1 cellular context compared by ENCODE assay signal in genomic region chr2:112724611-112725525, GRCh38.
TF ChIP-seq lines count a peak whose summit lies in the region.

No MANE protein-coding gene starts in this region.

TF ChIP-seq in HepG2, 621 proteins besides CTCF, POLR2A, EP300 and RAD21 (continued from another document and continues in another):
- TF ChIP-seq, protein P1, sequence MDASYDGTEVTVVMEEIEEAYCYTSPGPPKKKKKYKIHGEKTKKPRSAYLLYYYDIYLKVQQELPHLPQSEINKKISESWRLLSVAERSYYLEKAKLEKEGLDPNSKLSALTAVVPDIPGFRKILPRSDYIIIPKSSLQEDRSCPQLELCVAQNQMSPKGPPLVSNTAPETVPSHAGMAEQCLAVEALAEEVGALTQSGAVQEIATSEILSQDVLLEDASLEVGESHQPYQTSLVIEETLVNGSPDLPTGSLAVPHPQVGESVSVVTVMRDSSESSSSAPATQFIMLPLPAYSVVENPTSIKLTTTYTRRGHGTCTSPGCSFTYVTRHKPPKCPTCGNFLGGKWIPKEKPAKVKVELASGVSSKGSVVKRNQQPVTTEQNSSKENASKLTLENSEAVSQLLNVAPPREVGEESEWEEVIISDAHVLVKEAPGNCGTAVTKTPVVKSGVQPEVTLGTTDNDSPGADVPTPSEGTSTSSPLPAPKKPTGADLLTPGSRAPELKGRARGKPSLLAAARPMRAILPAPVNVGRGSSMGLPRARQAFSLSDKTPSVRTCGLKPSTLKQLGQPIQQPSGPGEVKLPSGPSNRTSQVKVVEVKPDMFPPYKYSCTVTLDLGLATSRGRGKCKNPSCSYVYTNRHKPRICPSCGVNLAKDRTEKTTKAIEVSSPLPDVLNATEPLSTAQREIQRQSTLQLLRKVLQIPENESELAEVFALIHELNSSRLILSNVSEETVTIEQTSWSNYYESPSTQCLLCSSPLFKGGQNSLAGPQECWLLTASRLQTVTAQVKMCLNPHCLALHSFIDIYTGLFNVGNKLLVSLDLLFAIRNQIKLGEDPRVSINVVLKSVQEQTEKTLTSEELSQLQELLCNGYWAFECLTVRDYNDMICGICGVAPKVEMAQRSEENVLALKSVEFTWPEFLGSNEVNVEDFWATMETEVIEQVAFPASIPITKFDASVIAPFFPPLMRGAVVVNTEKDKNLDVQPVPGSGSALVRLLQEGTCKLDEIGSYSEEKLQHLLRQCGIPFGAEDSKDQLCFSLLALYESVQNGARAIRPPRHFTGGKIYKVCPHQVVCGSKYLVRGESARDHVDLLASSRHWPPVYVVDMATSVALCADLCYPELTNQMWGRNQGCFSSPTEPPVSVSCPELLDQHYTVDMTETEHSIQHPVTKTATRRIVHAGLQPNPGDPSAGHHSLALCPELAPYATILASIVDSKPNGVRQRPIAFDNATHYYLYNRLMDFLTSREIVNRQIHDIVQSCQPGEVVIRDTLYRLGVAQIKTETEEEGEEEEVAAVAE (CRISPR knock-in tag; IDR thresholded peaks at IDR 0.05; ENCODE audit: borderline replicate concordance), result peak; percentile 50; the same call in 1 of the 2 replicates
- TF ChIP-seq KDM2A (CRISPR knock-in tag; IDR thresholded peaks at IDR 0.05; ENCODE audit: borderline replicate concordance, low read depth), result peak; percentile 48; the same call in 1 of the 2 replicates
- no peak for TF ChIP-seq ZNF30 (CRISPR knock-in tag; IDR thresholded peaks at IDR 0.05)
- 0 out of 2 replicates have a peak, but pooled peaks have one; percentile 33 for TF ChIP-seq ZFY (CRISPR knock-in tag; IDR thresholded peaks at IDR 0.05)
- TF ChIP-seq, protein P2, sequence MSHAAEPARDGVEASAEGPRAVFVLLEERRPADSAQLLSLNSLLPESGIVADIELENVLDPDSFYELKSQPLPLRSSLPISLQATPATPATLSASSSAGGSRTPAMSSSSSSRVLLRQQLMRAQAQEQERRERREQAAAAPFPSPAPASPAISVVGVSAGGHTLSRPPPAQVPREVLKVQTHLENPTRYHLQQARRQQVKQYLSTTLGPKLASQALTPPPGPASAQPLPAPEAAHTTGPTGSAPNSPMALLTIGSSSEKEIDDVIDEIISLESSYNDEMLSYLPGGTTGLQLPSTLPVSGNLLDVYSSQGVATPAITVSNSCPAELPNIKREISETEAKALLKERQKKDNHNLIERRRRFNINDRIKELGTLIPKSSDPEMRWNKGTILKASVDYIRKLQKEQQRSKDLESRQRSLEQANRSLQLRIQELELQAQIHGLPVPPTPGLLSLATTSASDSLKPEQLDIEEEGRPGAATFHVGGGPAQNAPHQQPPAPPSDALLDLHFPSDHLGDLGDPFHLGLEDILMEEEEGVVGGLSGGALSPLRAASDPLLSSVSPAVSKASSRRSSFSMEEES (CRISPR knock-in tag; IDR thresholded peaks at IDR 0.05), result no peak
- TF ChIP-seq SKI (IDR thresholded peaks at IDR 0.05; ENCODE audit: partially characterized antibody), result peak; percentile 19
- TF ChIP-seq ZNF547 (CRISPR knock-in tag; IDR thresholded peaks at IDR 0.05), result no peak
- no peak for TF ChIP-seq DRAP1 (CRISPR knock-in tag; IDR thresholded peaks at IDR 0.05)
- TF ChIP-seq HDAC1 (CRISPR knock-in tag; IDR thresholded peaks at IDR 0.05), result 0 out of 2 replicates have a peak, but pooled peaks have one; percentile 21
- TF ChIP-seq ZFX (CRISPR knock-in tag; IDR thresholded peaks at IDR 0.05; ENCODE audit: low read depth), result peak; percentile 11; the same call in 1 of the 2 replicates
- no peak for TF ChIP-seq ZMAT3 (CRISPR knock-in tag; conservative IDR thresholded peaks at IDR 0.05)
- TF ChIP-seq REST (IDR thresholded peaks at IDR 0.05; ENCODE audit: borderline replicate concordance in 1 of 2, low read depth in 1 of 2, low read length in 2 of 2), result no peak
- peak; percentile 52 for TF ChIP-seq ZNF350 (CRISPR knock-in tag; IDR thresholded peaks at IDR 0.05; ENCODE audit: borderline replicate concordance, low read depth)
- TF ChIP-seq DR1 (CRISPR knock-in tag; IDR thresholded peaks at IDR 0.05), result no peak
- peak; percentile 42; the same call in 1 of the 2 replicates for TF ChIP-seq RARA (CRISPR knock-in tag; IDR thresholded peaks at IDR 0.05)
- 0 out of 2 replicates have a peak, but pooled peaks have one; percentile 16 for TF ChIP-seq PPARG (CRISPR knock-in tag; conservative IDR thresholded peaks at IDR 0.05)
- no peak for TF ChIP-seq CERS6 (CRISPR knock-in tag; IDR thresholded peaks at IDR 0.05)
- no peak for TF ChIP-seq ZNF10 (CRISPR knock-in tag; IDR thresholded peaks at IDR 0.05; ENCODE audit: borderline replicate concordance, low read depth)
- no peak for TF ChIP-seq HES4 (CRISPR knock-in tag; IDR thresholded peaks at IDR 0.05; ENCODE audit: borderline replicate concordance)
- no peak for TF ChIP-seq ZNF468 (CRISPR knock-in tag; IDR thresholded peaks at IDR 0.05)
- TF ChIP-seq SOX6 (IDR thresholded peaks at IDR 0.05), result no peak
- TF ChIP-seq SOX6 (CRISPR knock-in tag; IDR thresholded peaks at IDR 0.05), result peak; percentile 35; the same call in 1 of the 2 replicates
- TF ChIP-seq POGZ (CRISPR knock-in tag; IDR thresholded peaks at IDR 0.05), result 0 out of 2 replicates have a peak, but pooled peaks have one; percentile 18
- TF ChIP-seq JDP2 (CRISPR knock-in tag; IDR thresholded peaks at IDR 0.05; ENCODE audit: borderline replicate concordance), result no peak
- 0 out of 2 replicates have a peak, but pooled peaks have one; percentile 22 for TF ChIP-seq REPIN1 (CRISPR knock-in tag; IDR thresholded peaks at IDR 0.05; ENCODE audit: borderline replicate concordance, low read depth)
- TF ChIP-seq ZNF253 (CRISPR knock-in tag; IDR thresholded peaks at IDR 0.05; ENCODE audit: borderline replicate concordance), result no peak
- TF ChIP-seq ZNF670 (CRISPR knock-in tag; IDR thresholded peaks at IDR 0.05; ENCODE audit: borderline replicate concordance), result no peak
- no peak for TF ChIP-seq FIP1L1 (IDR thresholded peaks at IDR 0.05; ENCODE audit: borderline replicate concordance, insufficient read depth, low read depth, low read length)
- no peak; the same call in 1 of the 2 replicates for TF ChIP-seq ZNF512B (CRISPR knock-in tag; IDR thresholded peaks at IDR 0.05; ENCODE audit: borderline replicate concordance)
- no peak for TF ChIP-seq SRY (CRISPR knock-in tag; IDR thresholded peaks at IDR 0.05)
- no peak for TF ChIP-seq ZNF749 (CRISPR knock-in tag; IDR thresholded peaks at IDR 0.05; ENCODE audit: borderline replicate concordance)
- no peak for TF ChIP-seq ZNF382 (CRISPR knock-in tag; IDR thresholded peaks at IDR 0.05; ENCODE audit: borderline replicate concordance)
- no peak for TF ChIP-seq SALL2 (CRISPR knock-in tag; IDR thresholded peaks at IDR 0.05)
- TF ChIP-seq NR3C1 (CRISPR knock-in tag; IDR thresholded peaks at IDR 0.05), result 0 out of 2 replicates have a peak, but pooled peaks have one; percentile 33
- peak; percentile 40; the same call in 1 of the 2 replicates for TF ChIP-seq PHF8 (CRISPR knock-in tag; IDR thresholded peaks at IDR 0.05)
- TF ChIP-seq, protein P3, sequence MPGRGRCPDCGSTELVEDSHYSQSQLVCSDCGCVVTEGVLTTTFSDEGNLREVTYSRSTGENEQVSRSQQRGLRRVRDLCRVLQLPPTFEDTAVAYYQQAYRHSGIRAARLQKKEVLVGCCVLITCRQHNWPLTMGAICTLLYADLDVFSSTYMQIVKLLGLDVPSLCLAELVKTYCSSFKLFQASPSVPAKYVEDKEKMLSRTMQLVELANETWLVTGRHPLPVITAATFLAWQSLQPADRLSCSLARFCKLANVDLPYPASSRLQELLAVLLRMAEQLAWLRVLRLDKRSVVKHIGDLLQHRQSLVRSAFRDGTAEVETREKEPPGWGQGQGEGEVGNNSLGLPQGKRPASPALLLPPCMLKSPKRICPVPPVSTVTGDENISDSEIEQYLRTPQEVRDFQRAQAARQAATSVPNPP (CRISPR knock-in tag; IDR thresholded peaks at IDR 0.05), result no peak
- no peak for TF ChIP-seq ZNF569 (CRISPR knock-in tag; IDR thresholded peaks at IDR 0.05; ENCODE audit: borderline replicate concordance)
- TF ChIP-seq FOXC1 (CRISPR knock-in tag; IDR thresholded peaks at IDR 0.05; ENCODE audit: borderline replicate concordance), result no peak
- TF ChIP-seq HHEX (CRISPR knock-in tag; IDR thresholded peaks at IDR 0.05), result no peak
- TF ChIP-seq ZFAT (CRISPR knock-in tag; conservative IDR thresholded peaks at IDR 0.05), result no peak
- no peak for TF ChIP-seq GTF2F1 (IDR thresholded peaks at IDR 0.05; ENCODE audit: low read length)
- TF ChIP-seq ZNF503 (CRISPR knock-in tag; IDR thresholded peaks at IDR 0.05), result no peak
- TF ChIP-seq FOXA3 (CRISPR knock-in tag; IDR thresholded peaks at IDR 0.05), result 0 out of 2 replicates have a peak, but pooled peaks have one; percentile 16
- TF ChIP-seq ZNF564 (CRISPR knock-in tag; IDR thresholded peaks at IDR 0.05), result no peak
- TF ChIP-seq CSRNP1 (CRISPR knock-in tag; IDR thresholded peaks at IDR 0.05), result no peak
- TF ChIP-seq ZEB1 (IDR thresholded peaks at IDR 0.05; ENCODE audit: insufficient replicate concordance, low read depth), result no peak
- TF ChIP-seq ZNF160 (CRISPR knock-in tag; IDR thresholded peaks at IDR 0.05), result no peak
